1 cellular context compared by ENCODE assay signal in the genomic region with DNA sequence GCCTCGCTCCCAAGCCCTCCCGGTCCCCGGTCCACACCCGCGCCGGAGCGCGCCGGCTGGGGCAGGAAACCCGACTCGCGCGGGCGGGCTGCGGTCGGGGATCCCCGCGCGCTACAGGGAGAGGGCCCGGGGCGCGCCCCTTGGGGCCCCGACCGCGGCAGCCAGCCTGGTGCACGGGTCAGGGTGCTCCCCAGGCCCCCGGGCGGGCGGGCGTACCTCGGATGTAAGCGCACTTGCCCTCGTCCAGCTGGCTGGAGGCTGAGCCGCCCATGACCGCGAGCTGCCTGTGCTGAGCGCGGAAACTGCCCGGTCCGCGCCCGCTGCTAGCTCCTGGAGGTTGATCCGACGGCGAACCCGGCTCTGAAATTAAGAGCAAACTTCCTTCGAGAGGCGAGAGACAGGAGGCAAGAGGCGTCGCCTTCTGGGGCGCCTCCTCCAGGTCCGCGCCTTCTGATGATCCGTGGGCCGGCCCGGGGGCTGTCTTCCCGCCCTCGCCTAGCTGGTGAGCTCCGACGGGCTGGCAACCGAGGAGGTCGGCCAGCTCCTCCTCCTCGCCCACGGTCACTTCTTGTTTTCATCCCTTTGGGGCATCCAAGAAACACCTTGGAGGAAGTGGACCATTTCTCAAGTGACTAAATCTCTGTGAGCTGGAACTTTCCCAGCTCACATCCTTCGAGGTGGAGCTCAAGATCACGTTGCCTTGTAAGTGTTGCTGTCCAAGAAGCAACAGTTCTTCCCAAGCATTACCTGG.
A peak's percentile ranks its signal among the peaks of the same experiment; 100 is the strongest.
TF ChIP-seq lines count a peak whose summit lies in the region.

A gene with protein sequence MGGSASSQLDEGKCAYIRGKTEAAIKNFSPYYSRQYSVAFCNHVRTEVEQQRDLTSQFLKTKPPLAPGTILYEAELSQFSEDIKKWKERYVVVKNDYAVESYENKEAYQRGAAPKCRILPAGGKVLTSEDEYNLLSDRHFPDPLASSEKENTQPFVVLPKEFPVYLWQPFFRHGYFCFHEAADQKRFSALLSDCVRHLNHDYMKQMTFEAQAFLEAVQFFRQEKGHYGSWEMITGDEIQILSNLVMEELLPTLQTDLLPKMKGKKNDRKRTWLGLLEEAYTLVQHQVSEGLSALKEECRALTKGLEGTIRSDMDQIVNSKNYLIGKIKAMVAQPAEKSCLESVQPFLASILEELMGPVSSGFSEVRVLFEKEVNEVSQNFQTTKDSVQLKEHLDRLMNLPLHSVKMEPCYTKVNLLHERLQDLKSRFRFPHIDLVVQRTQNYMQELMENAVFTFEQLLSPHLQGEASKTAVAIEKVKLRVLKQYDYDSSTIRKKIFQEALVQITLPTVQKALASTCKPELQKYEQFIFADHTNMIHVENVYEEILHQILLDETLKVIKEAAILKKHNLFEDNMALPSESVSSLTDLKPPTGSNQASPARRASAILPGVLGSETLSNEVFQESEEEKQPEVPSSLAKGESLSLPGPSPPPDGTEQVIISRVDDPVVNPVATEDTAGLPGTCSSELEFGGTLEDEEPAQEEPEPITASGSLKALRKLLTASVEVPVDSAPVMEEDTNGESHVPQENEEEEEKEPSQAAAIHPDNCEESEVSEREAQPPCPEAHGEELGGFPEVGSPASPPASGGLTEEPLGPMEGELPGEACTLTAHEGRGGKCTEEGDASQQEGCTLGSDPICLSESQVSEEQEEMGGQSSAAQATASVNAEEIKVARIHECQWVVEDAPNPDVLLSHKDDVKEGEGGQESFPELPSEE (minus strand): TSS at position 423 of the 751 bp plus-strand sequence. CDS start 152 bp downstream, at position 271.

TF ChIP-seq in GM12878, 131 proteins besides CTCF, POLR2A, EP300 and RAD21 (continued from another document and continues in another):
- peak in 1 of 2 experiments; percentile 69; a peak in 2 of 3 replicates for TF ChIP-seq EGR1 (IDR thresholded peaks at IDR 0.05; ENCODE audit: borderline replicate concordance in 1 of 2, low read depth in 2 of 2, low read length in 2 of 2)
- no peak for TF ChIP-seq MEF2A (IDR thresholded peaks at IDR 0.05; ENCODE audit: insufficient read depth, low read depth, low read length)
- no peak for TF ChIP-seq RAD51 (IDR thresholded peaks at IDR 0.05)
- TF ChIP-seq CHD2 (IDR thresholded peaks at IDR 0.05; ENCODE audit: borderline replicate concordance, low read depth, low read length), result no peak
- TF ChIP-seq LARP7 (IDR thresholded peaks at IDR 0.05), result peak; percentile 97
- TF ChIP-seq CBFB (IDR thresholded peaks at IDR 0.05; ENCODE audit: low read depth), result no peak; the same call in 1 of the 2 replicates
- TF ChIP-seq SIN3A (IDR thresholded peaks at IDR 0.05; ENCODE audit: low read depth, low read length), result 0 out of 2 replicates have a peak, but pooled peaks have one; percentile 15
- no peak for TF ChIP-seq POLR2AphosphoS2 (IDR thresholded peaks at IDR 0.05; ENCODE audit: low read depth, low read length)
- TF ChIP-seq CHD4 (IDR thresholded peaks at IDR 0.05), result no peak
- TF ChIP-seq CBX5 (IDR thresholded peaks at IDR 0.05; ENCODE audit: low read depth), result peak; percentile 80; the same call in 1 of the 2 replicates
- TF ChIP-seq SMARCA5 (IDR thresholded peaks at IDR 0.05), result peak; percentile 66; the same call in 1 of the 2 replicates
- no peak for TF ChIP-seq NFYA (IDR thresholded peaks at IDR 0.05; ENCODE audit: borderline replicate concordance, low read depth, low read length)
- TF ChIP-seq ZNF24 (IDR thresholded peaks at IDR 0.05), result peak; percentile 59; the same call in 1 of the 2 replicates
- no peak for TF ChIP-seq NR2C2 (IDR thresholded peaks at IDR 0.05; ENCODE audit: borderline replicate concordance, control insufficient read depth, insufficient read length, low read depth)
- TF ChIP-seq CBX3 (IDR thresholded peaks at IDR 0.05; ENCODE audit: borderline replicate concordance, low read depth), result no peak
- no peak; the same call in 2 of the 3 replicates for TF ChIP-seq POU2F2 (IDR thresholded peaks at IDR 0.05; ENCODE audit: borderline replicate concordance, low read depth, low read length)
- no peak for TF ChIP-seq SRF (IDR thresholded peaks at IDR 0.05; ENCODE audit: low read depth in 2 of 2, low read length in 2 of 2)
- no peak for TF ChIP-seq ZNF384 (IDR thresholded peaks at IDR 0.05; ENCODE audit: borderline replicate concordance, low read depth, low read length)
- peak; percentile 98 for TF ChIP-seq IKZF1 (conservative IDR thresholded peaks at IDR 0.05)
- no peak for TF ChIP-seq RBBP5 (conservative IDR thresholded peaks at IDR 0.05)
- no peak for TF ChIP-seq ZNF622 (IDR thresholded peaks at IDR 0.05)
- peak; percentile 79 for TF ChIP-seq CREM (IDR thresholded peaks at IDR 0.05; ENCODE audit: low read depth)
- no peak for TF ChIP-seq STAT3 (IDR thresholded peaks at IDR 0.05; ENCODE audit: low read depth, low read length)
- TF ChIP-seq YY1 (IDR thresholded peaks at IDR 0.05; ENCODE audit: low read depth, low read length), result no peak
- no peak for TF ChIP-seq SP1 (IDR thresholded peaks at IDR 0.05; ENCODE audit: low read depth, low read length)
- TF ChIP-seq CREB1 (IDR thresholded peaks at IDR 0.05; ENCODE audit: low read depth), result peak; percentile 77
- TF ChIP-seq, protein P1, sequence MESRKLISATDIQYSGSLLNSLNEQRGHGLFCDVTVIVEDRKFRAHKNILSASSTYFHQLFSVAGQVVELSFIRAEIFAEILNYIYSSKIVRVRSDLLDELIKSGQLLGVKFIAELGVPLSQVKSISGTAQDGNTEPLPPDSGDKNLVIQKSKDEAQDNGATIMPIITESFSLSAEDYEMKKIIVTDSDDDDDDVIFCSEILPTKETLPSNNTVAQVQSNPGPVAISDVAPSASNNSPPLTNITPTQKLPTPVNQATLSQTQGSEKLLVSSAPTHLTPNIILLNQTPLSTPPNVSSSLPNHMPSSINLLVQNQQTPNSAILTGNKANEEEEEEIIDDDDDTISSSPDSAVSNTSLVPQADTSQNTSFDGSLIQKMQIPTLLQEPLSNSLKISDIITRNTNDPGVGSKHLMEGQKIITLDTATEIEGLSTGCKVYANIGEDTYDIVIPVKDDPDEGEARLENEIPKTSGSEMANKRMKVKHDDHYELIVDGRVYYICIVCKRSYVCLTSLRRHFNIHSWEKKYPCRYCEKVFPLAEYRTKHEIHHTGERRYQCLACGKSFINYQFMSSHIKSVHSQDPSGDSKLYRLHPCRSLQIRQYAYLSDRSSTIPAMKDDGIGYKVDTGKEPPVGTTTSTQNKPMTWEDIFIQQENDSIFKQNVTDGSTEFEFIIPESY (IDR thresholded peaks at IDR 0.05), result no peak
- TF ChIP-seq, protein P2, sequence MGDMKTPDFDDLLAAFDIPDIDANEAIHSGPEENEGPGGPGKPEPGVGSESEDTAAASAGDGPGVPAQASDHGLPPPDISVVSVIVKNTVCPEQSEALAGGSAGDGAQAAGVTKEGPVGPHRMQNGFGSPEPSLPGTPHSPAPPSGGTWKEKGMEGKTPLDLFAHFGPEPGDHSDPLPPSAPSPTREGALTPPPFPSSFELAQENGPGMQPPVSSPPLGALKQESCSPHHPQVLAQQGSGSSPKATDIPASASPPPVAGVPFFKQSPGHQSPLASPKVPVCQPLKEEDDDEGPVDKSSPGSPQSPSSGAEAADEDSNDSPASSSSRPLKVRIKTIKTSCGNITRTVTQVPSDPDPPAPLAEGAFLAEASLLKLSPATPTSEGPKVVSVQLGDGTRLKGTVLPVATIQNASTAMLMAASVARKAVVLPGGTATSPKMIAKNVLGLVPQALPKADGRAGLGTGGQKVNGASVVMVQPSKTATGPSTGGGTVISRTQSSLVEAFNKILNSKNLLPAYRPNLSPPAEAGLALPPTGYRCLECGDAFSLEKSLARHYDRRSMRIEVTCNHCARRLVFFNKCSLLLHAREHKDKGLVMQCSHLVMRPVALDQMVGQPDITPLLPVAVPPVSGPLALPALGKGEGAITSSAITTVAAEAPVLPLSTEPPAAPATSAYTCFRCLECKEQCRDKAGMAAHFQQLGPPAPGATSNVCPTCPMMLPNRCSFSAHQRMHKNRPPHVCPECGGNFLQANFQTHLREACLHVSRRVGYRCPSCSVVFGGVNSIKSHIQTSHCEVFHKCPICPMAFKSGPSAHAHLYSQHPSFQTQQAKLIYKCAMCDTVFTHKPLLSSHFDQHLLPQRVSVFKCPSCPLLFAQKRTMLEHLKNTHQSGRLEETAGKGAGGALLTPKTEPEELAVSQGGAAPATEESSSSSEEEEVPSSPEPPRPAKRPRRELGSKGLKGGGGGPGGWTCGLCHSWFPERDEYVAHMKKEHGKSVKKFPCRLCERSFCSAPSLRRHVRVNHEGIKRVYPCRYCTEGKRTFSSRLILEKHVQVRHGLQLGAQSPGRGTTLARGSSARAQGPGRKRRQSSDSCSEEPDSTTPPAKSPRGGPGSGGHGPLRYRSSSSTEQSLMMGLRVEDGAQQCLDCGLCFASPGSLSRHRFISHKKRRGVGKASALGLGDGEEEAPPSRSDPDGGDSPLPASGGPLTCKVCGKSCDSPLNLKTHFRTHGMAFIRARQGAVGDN (IDR thresholded peaks at IDR 0.05), result no peak
- TF ChIP-seq JUND (IDR thresholded peaks at IDR 0.05; ENCODE audit: low read depth, low read length), result no peak
- no peak for TF ChIP-seq MTA3 (IDR thresholded peaks at IDR 0.05; ENCODE audit: borderline replicate concordance, low read length)
- TF ChIP-seq, protein P3, sequence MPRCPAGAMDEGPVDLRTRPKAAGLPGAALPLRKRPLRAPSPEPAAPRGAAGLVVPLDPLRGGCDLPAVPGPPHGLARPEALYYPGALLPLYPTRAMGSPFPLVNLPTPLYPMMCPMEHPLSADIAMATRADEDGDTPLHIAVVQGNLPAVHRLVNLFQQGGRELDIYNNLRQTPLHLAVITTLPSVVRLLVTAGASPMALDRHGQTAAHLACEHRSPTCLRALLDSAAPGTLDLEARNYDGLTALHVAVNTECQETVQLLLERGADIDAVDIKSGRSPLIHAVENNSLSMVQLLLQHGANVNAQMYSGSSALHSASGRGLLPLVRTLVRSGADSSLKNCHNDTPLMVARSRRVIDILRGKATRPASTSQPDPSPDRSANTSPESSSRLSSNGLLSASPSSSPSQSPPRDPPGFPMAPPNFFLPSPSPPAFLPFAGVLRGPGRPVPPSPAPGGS (IDR thresholded peaks at IDR 0.05; ENCODE audit: borderline replicate concordance, insufficient read depth, low read depth, low read length, poor library complexity, severe bottlenecking), result peak; percentile 72
- TF ChIP-seq BHLHE40 (IDR thresholded peaks at IDR 0.05; ENCODE audit: borderline replicate concordance in 1 of 2, low read depth in 2 of 2, low read length in 1 of 2), result peak; percentile 62 to 93; a peak in 3 of 4 replicates
- TF ChIP-seq, protein P4, sequence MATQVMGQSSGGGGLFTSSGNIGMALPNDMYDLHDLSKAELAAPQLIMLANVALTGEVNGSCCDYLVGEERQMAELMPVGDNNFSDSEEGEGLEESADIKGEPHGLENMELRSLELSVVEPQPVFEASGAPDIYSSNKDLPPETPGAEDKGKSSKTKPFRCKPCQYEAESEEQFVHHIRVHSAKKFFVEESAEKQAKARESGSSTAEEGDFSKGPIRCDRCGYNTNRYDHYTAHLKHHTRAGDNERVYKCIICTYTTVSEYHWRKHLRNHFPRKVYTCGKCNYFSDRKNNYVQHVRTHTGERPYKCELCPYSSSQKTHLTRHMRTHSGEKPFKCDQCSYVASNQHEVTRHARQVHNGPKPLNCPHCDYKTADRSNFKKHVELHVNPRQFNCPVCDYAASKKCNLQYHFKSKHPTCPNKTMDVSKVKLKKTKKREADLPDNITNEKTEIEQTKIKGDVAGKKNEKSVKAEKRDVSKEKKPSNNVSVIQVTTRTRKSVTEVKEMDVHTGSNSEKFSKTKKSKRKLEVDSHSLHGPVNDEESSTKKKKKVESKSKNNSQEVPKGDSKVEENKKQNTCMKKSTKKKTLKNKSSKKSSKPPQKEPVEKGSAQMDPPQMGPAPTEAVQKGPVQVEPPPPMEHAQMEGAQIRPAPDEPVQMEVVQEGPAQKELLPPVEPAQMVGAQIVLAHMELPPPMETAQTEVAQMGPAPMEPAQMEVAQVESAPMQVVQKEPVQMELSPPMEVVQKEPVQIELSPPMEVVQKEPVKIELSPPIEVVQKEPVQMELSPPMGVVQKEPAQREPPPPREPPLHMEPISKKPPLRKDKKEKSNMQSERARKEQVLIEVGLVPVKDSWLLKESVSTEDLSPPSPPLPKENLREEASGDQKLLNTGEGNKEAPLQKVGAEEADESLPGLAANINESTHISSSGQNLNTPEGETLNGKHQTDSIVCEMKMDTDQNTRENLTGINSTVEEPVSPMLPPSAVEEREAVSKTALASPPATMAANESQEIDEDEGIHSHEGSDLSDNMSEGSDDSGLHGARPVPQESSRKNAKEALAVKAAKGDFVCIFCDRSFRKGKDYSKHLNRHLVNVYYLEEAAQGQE (IDR thresholded peaks at IDR 0.05; ENCODE audit: low read depth, low read length), result no peak
- peak; percentile 98 for TF ChIP-seq NR2F1 (conservative IDR thresholded peaks at IDR 0.05)
- TF ChIP-seq NRF1 (conservative IDR thresholded peaks at IDR 0.05; ENCODE audit: low read depth, low read length), result no peak
- no peak for TF ChIP-seq HDAC6 (IDR thresholded peaks at IDR 0.05; ENCODE audit: unreplicated experiment)
- no peak for TF ChIP-seq KAT2A (conservative IDR thresholded peaks at IDR 0.05; ENCODE audit: control insufficient read depth, low read depth, low read length)
- TF ChIP-seq, protein P5, sequence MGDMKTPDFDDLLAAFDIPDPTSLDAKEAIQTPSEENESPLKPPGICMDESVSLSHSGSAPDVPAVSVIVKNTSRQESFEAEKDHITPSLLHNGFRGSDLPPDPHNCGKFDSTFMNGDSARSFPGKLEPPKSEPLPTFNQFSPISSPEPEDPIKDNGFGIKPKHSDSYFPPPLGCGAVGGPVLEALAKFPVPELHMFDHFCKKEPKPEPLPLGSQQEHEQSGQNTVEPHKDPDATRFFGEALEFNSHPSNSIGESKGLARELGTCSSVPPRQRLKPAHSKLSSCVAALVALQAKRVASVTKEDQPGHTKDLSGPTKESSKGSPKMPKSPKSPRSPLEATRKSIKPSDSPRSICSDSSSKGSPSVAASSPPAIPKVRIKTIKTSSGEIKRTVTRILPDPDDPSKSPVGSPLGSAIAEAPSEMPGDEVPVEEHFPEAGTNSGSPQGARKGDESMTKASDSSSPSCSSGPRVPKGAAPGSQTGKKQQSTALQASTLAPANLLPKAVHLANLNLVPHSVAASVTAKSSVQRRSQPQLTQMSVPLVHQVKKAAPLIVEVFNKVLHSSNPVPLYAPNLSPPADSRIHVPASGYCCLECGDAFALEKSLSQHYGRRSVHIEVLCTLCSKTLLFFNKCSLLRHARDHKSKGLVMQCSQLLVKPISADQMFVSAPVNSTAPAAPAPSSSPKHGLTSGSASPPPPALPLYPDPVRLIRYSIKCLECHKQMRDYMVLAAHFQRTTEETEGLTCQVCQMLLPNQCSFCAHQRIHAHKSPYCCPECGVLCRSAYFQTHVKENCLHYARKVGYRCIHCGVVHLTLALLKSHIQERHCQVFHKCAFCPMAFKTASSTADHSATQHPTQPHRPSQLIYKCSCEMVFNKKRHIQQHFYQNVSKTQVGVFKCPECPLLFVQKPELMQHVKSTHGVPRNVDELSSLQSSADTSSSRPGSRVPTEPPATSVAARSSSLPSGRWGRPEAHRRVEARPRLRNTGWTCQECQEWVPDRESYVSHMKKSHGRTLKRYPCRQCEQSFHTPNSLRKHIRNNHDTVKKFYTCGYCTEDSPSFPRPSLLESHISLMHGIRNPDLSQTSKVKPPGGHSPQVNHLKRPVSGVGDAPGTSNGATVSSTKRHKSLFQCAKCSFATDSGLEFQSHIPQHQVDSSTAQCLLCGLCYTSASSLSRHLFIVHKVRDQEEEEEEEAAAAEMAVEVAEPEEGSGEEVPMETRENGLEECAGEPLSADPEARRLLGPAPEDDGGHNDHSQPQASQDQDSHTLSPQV (IDR thresholded peaks at IDR 0.05), result 0 out of 2 replicates have a peak, but pooled peaks have one; percentile 9
